In genomic region chr12:57750561-57751431, GRCh38 we compare ENCODE assay signal across 9 cellular contexts. TPM values are rescaled to one million over a fixed set of nuclear protein-coding genes. Genes with fewer than 3 reads are reported as not detected.
DNase-seq lines count a peak whose midpoint lies in the region; ATAC-seq, FAIRE-seq and TF ChIP-seq lines count a peak whose summit lies in the region.
"Had no signal": no experiment of that assay in that cellular context is flagged by ENCODE, and none has a peak within 500 bp of the region (broad histone marks: within the 10 kb centered on the region; RNA-seq: fewer than 3 reads in every experiment).

No MANE protein-coding gene starts in this region.

- H3K4me2 ChIP-seq in DND-41 (ENCODE audit: insufficient read depth, low read length): peak overlapping the region; percentile 93
- peak overlapping the region; percentile 86 for H3K4me2 ChIP-seq in endothelial cell of umbilical vein (ENCODE audit: insufficient read depth, low read length)
- peak overlapping the region; percentile 85 for H3K4me2 ChIP-seq in osteoblast (ENCODE audit: insufficient read depth, low read length)

- dilution Hi-C loops in endothelial cell of umbilical vein (cut with MboI; ENCODE audit: extremely low pct_ligation_motif_present, low sequenced_read_pairs): no loop called here

- ATAC-seq in DND-41 (ENCODE audit: insufficient read depth, low read depth): no peak
- ATAC-seq in GM21447 (IDR thresholded peaks at IDR 0.05; ENCODE audit: unreplicated experiment): no peak

- H3K27ac ChIP-seq in DND-41 (ENCODE audit: low read length) (peak overlapping the region; percentile 94), Peyer's patch (peak overlapping the region in 1 of 4 donors; percentile 81), endothelial cell of umbilical vein (ENCODE audit: insufficient read depth, low read depth, low read length) (no peak overlapping the region), osteoblast (ENCODE audit: low read depth, low read length) (peak overlapping the region; percentile 96)

- POLR2A ChIA-PET in endothelial cell of umbilical vein (lab: Charles Lee): no interaction called here

- BruUV-seq in endothelial cell of umbilical vein (replicated peaks; lab: Mats Ljungman, UMichigan): no TSS peak

- TF ChIP-seq CTCF in DND-41 (IDR thresholded peaks at IDR 0.05; ENCODE audit: borderline replicate concordance, extremely low read depth, low read length, poor library complexity, severe bottlenecking) (no peak), Peyer's patch (IDR thresholded peaks at IDR 0.05) (no peak), endothelial cell of umbilical vein (IDR thresholded peaks at IDR 0.05; ENCODE audit: extremely low read depth in 1 of 2, insufficient read depth in 1 of 2, low read depth in 1 of 2, low read length in 2 of 2) (no peak), osteoblast (IDR thresholded peaks at IDR 0.05; ENCODE audit: extremely low read depth, low read depth, low read length) (no peak)

- CTCF ChIA-PET in endothelial cell of umbilical vein (lab: Charles Lee): interaction anchor here (1.9 kb wide), 1 partner anchor 25 kb away, joined by 4 read pairs; no protein-coding TSS in a partner anchor

- H3K9ac ChIP-seq in DND-41 (ENCODE audit: low read depth, low read length) (peak overlapping the region; percentile 99), endothelial cell of umbilical vein (replicated peaks; ENCODE audit: extremely low read depth, insufficient read depth, low read length) (peak overlapping the region; percentile 88)

- FAIRE-seq in endothelial cell of umbilical vein (lab: Jason Lieb, UNC) (no peak), HTR-8/SVneo (lab: Jason Lieb, UNC) (no peak)

- H3K36me3 ChIP-seq in DND-41 (ENCODE audit: insufficient read depth, low read length) (peaks cover 51% of the 10 kb centered on the region), Peyer's patch (peaks cover 0 to 33% (median 0%) of the 10 kb centered on the region in 3 donors), endothelial cell of umbilical vein (ENCODE audit: control insufficient read depth in 2 of 2, extremely low read depth in 1 of 2, insufficient read depth in 2 of 2, low read length in 2 of 2) (peaks cover 4 to 22% of the 10 kb centered on the region in 2 experiments), osteoblast (ENCODE audit: insufficient read depth, low read length) (peaks cover 45% of the 10 kb centered on the region)

- H3K27me3 ChIP-seq in DND-41 (ENCODE audit: insufficient read depth, low read length, poor library complexity): no peaks in the 10 kb centered on the region
- H3K27me3 ChIP-seq in Peyer's patch: no peaks in the 10 kb centered on the region
- H3K27me3 ChIP-seq in endothelial cell of umbilical vein (ENCODE audit: control insufficient read depth in 2 of 2, insufficient read depth in 2 of 2, low read length in 2 of 2): peaks cover 13 to 16% of the 10 kb centered on the region in 2 experiments
- H3K27me3 ChIP-seq in osteoblast (ENCODE audit: insufficient read depth, low read length): peaks cover 25% of the 10 kb centered on the region

- H2AFZ ChIP-seq in DND-41 (ENCODE audit: low read depth, low read length): no peak overlapping the region
- no peak overlapping the region for H2AFZ ChIP-seq in endothelial cell of umbilical vein (ENCODE audit: low read depth, low read length)
- H2AFZ ChIP-seq in osteoblast (ENCODE audit: low read length): no peak overlapping the region

- DNase-seq in DND-41 (no peak), Peyer's patch (no peak), endothelial cell of umbilical vein (ENCODE audit: low read depth, low spot score) (no peak), osteoblast (ENCODE audit: insufficient read length, low spot score, missing footprints) (peak; percentile 64), HUDEP-2 (lab: John Stamatoyannopoulos, UW; ENCODE audit: unreplicated experiment in 76 of 76) (no peak), HTR-8/SVneo (ENCODE audit: insufficient read length, low spot score) (no peak), NCI-H446 treated with DMSO at 0.1 percent for 48 hours (lab: John Stamatoyannopoulos, UW) (no peak)
- DNase-seq: RPMI8226 had no signal

- H4K20me1 ChIP-seq in DND-41 (ENCODE audit: insufficient read depth, low read length) (peaks cover 18% of the 10 kb centered on the region), endothelial cell of umbilical vein (replicated peaks; ENCODE audit: control insufficient read depth, extremely low read depth, insufficient read depth, low read length) (no peaks in the 10 kb centered on the region), osteoblast (ENCODE audit: insufficient read depth, low read length) (no peaks in the 10 kb centered on the region)

- no peaks in the 10 kb centered on the region for H3K9me3 ChIP-seq in DND-41 (ENCODE audit: insufficient read depth, low read length, severe bottlenecking)
- H3K9me3 ChIP-seq in Peyer's patch: no peaks in the 10 kb centered on the region
- H3K9me3 ChIP-seq in endothelial cell of umbilical vein (replicated peaks; ENCODE audit: control insufficient read depth, insufficient read depth, low read length): no peaks in the 10 kb centered on the region
- H3K9me3 ChIP-seq in osteoblast (ENCODE audit: low read depth, low read length): no peaks in the 10 kb centered on the region

- H3K79me2 ChIP-seq in DND-41 (ENCODE audit: insufficient read depth, low read length) (peaks cover 39% of the 10 kb centered on the region), endothelial cell of umbilical vein (ENCODE audit: control insufficient read depth, insufficient read depth, low read length) (peaks cover 19% of the 10 kb centered on the region), osteoblast (ENCODE audit: insufficient read depth, low read length) (peaks cover 37% of the 10 kb centered on the region)

- no peak for TF ChIP-seq POLR2A in Peyer's patch (IDR thresholded peaks at IDR 0.05)
- TF ChIP-seq POLR2A in endothelial cell of umbilical vein (IDR thresholded peaks at IDR 0.05; ENCODE audit: low read depth, low read length): no peak

- peaks cover 52% of the 10 kb centered on the region for H3K4me1 ChIP-seq in DND-41 (ENCODE audit: insufficient read depth, low read length)
- H3K4me1 ChIP-seq in Peyer's patch: peaks cover 0 to 26% (median 0%) of the 10 kb centered on the region in 4 donors
- peaks cover 15% of the 10 kb centered on the region for H3K4me1 ChIP-seq in endothelial cell of umbilical vein (ENCODE audit: control insufficient read depth, extremely low read depth, insufficient read depth, low read length)
- H3K4me1 ChIP-seq in osteoblast (ENCODE audit: insufficient read depth, low read length): peaks cover 18% of the 10 kb centered on the region

- H3K9me1 ChIP-seq in endothelial cell of umbilical vein (replicated peaks; ENCODE audit: control insufficient read depth, extremely low read depth, insufficient read depth, low read length): no peaks in the 10 kb centered on the region

- intact Hi-C loops in endothelial cell of umbilical vein (cut with micrococcal nuclease): no loop called here

- H3K4me3 ChIP-seq in DND-41 (ENCODE audit: low read depth in 1 of 2, low read length in 2 of 2) (peak overlapping the region; percentile 73 to 85; a peak in 3 of 4 replicates), Peyer's patch (peak overlapping the region; percentile 49 to 70 (median 60)), endothelial cell of umbilical vein (replicated peaks in 1 of 3; ENCODE audit: insufficient read depth in 1 of 3, low read depth in 1 of 3, low read length in 3 of 3) (peak overlapping the region; percentile 19 to 78 (median 61)), osteoblast (ENCODE audit: insufficient read depth, low read length) (peak overlapping the region; percentile 85)

RNA-seq across cellular contexts. Expression of gene CDK4, which starts 1.3 kb away (rescaled TPM):
- 10 to 100 TPM; 14.7 to 97.4 (median 28.8) TPM for total RNA-seq in Peyer's patch
- 156 and 171 TPM in 2 replicates for total RNA-seq in endothelial cell of umbilical vein
- 300 and 332 TPM in 2 replicates for polyA plus RNA-seq in endothelial cell of umbilical vein
- polyA plus RNA-seq in endothelial cell of umbilical vein (2011; cell fraction: cytosol; rRNA removed): 337 and 366 TPM in 2 replicates
- polyA plus RNA-seq in endothelial cell of umbilical vein (2011; cell fraction: nucleus; rRNA removed): 173 and 189 TPM in 2 replicates
- polyA plus RNA-seq in endothelial cell of umbilical vein (2012): 197 and 206 TPM in 2 replicates
- 184 and 194 TPM in 2 replicates for polyA minus RNA-seq in endothelial cell of umbilical vein
- 130 TPM for polyA minus RNA-seq in endothelial cell of umbilical vein (2011; cell fraction: cytosol; rRNA and poly(A)+ RNA removed)
- 54.8 and 62.4 TPM in 2 replicates for polyA minus RNA-seq in endothelial cell of umbilical vein (2011; cell fraction: nucleus; rRNA and poly(A)+ RNA removed)
- total RNA-seq in osteoblast: 275 and 293 TPM in 2 replicates

RNA-seq across cellular contexts. Expression of gene MARCHF9, which starts 4.1 kb away (rescaled TPM):
- 10 to 100 TPM in 2 of 4 donors, 1 to 10 TPM in 2; 7.4 to 17.2 (median 10.6) TPM for total RNA-seq in Peyer's patch
- 3.0 and 4.6 TPM in 2 replicates for total RNA-seq in endothelial cell of umbilical vein
- 4.8 and 5.8 TPM in 2 replicates for polyA plus RNA-seq in endothelial cell of umbilical vein
- 1.6 and 3.7 TPM in 2 replicates for polyA plus RNA-seq in endothelial cell of umbilical vein (2011; cell fraction: cytosol; rRNA removed)
- 4.8 and 5.4 TPM in 2 replicates for polyA plus RNA-seq in endothelial cell of umbilical vein (2011; cell fraction: nucleus; rRNA removed)
- 3.2 and 4.0 TPM in 2 replicates for polyA plus RNA-seq in endothelial cell of umbilical vein (2012)
- polyA minus RNA-seq in endothelial cell of umbilical vein: 2.8 and 4.2 TPM in 2 replicates
- 7.7 TPM for polyA minus RNA-seq in endothelial cell of umbilical vein (2011; cell fraction: cytosol; rRNA and poly(A)+ RNA removed)
- 0.72 and 1.2 TPM in 2 replicates for polyA minus RNA-seq in endothelial cell of umbilical vein (2011; cell fraction: nucleus; rRNA and poly(A)+ RNA removed)
- total RNA-seq in osteoblast: 0.59 and 0.72 TPM in 2 replicates

RNA-seq across cellular contexts. Expression of gene TSPAN31, which starts 6.0 kb away (rescaled TPM):
- total RNA-seq in Peyer's patch: 10 to 100 TPM; 45.7 to 65.7 (median 55.6) TPM
- total RNA-seq in endothelial cell of umbilical vein: 14.6 and 15.0 TPM in 2 replicates
- 33.3 and 43.9 TPM in 2 replicates for polyA plus RNA-seq in endothelial cell of umbilical vein
- 19.8 and 19.9 TPM in 2 replicates for polyA plus RNA-seq in endothelial cell of umbilical vein (2011; cell fraction: cytosol; rRNA removed)
- polyA plus RNA-seq in endothelial cell of umbilical vein (2011; cell fraction: nucleus; rRNA removed): 15.5 and 16.4 TPM in 2 replicates
- polyA plus RNA-seq in endothelial cell of umbilical vein (2012): 25.7 and 27.8 TPM in 2 replicates
- 47.8 and 57.1 TPM in 2 replicates for polyA minus RNA-seq in endothelial cell of umbilical vein
- polyA minus RNA-seq in endothelial cell of umbilical vein (2011; cell fraction: cytosol; rRNA and poly(A)+ RNA removed): 5.5 TPM
- 4.4 and 12.2 TPM in 2 replicates for polyA minus RNA-seq in endothelial cell of umbilical vein (2011; cell fraction: nucleus; rRNA and poly(A)+ RNA removed)
- 37.4 and 41.6 TPM in 2 replicates for total RNA-seq in osteoblast

RNA-seq across cellular contexts. Expression of gene AGAP2, which starts 12.3 kb away (rescaled TPM):
- total RNA-seq in Peyer's patch (1 to 10 TPM; 2.5 to 9.1 (median 3.1) TPM), endothelial cell of umbilical vein (0.05 and 0.24 TPM in 2 replicates), osteoblast (0.29 and 0.72 TPM in 2 replicates)
- 0.04 and 0.05 TPM in 2 replicates for polyA plus RNA-seq in endothelial cell of umbilical vein
- polyA plus RNA-seq in endothelial cell of umbilical vein (2011; cell fraction: cytosol; rRNA removed): 0.04 and 0.08 TPM in 2 replicates
- 0.05 and 0.10 TPM in 2 replicates for polyA plus RNA-seq in endothelial cell of umbilical vein (2011; cell fraction: nucleus; rRNA removed)
- polyA plus RNA-seq in endothelial cell of umbilical vein (2012): 0.14 and 0.20 TPM in 2 replicates
- polyA minus RNA-seq in endothelial cell of umbilical vein: 0.04 TPM in 1 of 2 replicates, not detected in the other
- not detected for polyA minus RNA-seq in endothelial cell of umbilical vein (2011; cell fraction: cytosol; rRNA and poly(A)+ RNA removed)
- polyA minus RNA-seq in endothelial cell of umbilical vein (2011; cell fraction: nucleus; rRNA and poly(A)+ RNA removed): 0.14 and 0.63 TPM in 2 replicates

RNA-seq across cellular contexts. Expression of gene CYP27B1, which starts 16.1 kb away (rescaled TPM):
- total RNA-seq in Peyer's patch: 1 to 10 TPM in 1 of 4 donors, not detected in 3; 1.7 TPM
- 2.4 and 2.7 TPM in 2 replicates for total RNA-seq in endothelial cell of umbilical vein
- polyA plus RNA-seq in endothelial cell of umbilical vein: 0.62 TPM in 2 replicates
- 0.19 and 0.61 TPM in 2 replicates for polyA plus RNA-seq in endothelial cell of umbilical vein (2011; cell fraction: cytosol; rRNA removed)
- 7.3 and 7.9 TPM in 2 replicates for polyA plus RNA-seq in endothelial cell of umbilical vein (2011; cell fraction: nucleus; rRNA removed)
- polyA plus RNA-seq in endothelial cell of umbilical vein (2012): 0.74 and 0.86 TPM in 2 replicates
- polyA minus RNA-seq in endothelial cell of umbilical vein: 0.87 and 1.2 TPM in 2 replicates
- 7.6 TPM for polyA minus RNA-seq in endothelial cell of umbilical vein (2011; cell fraction: cytosol; rRNA and poly(A)+ RNA removed)
- 3.3 and 3.8 TPM in 2 replicates for polyA minus RNA-seq in endothelial cell of umbilical vein (2011; cell fraction: nucleus; rRNA and poly(A)+ RNA removed)
- total RNA-seq in osteoblast: 0.29 and 0.36 TPM in 2 replicates
